Comparison of ENCODE assay signal across 9 cellular contexts in genomic region chr1:202315576-202316168, GRCh38. TPM values are rescaled to one million over a fixed set of nuclear protein-coding genes. Genes with fewer than 3 reads are reported as not detected.
DNase-seq lines count a peak whose midpoint lies in the region; ATAC-seq and TF ChIP-seq lines count a peak whose summit lies in the region.
"Had no signal": no experiment of that assay in that cellular context is flagged by ENCODE, and none has a peak within 500 bp of the region (broad histone marks: within the 10 kb centered on the region; RNA-seq: fewer than 3 reads in every experiment).

No MANE protein-coding gene starts in this region.

- intact Hi-C loops in activated CD4-positive, alpha-beta T cell treated with anti-CD3 and anti-CD28 coated beads for 36 hours (cut with DNase I, micrococcal nuclease) = loop anchor here (1.0 to 2.0 kb wide), 4 partner anchors 41 to 131 kb away; partner anchors contain the start of gene LGR6 (in 2 of the 2)

- CTCF ChIA-PET in activated CD4-positive, alpha-beta T cell treated with anti-CD3 and anti-CD28 coated beads for 36 hours (lab: Charles Lee) = interaction anchor here (0.6 to 4.5 kb wide), 28 partner anchors 8 to 1838 kb away, joined by 3 to 45 read pairs (median 3); partner anchors contain the start of genes LGR6, PTPN7 and UBE2T

- no peaks in the 10 kb centered on the region for H3K9me3 Mint-ChIP-seq in activated CD4-positive, alpha-beta T cell treated with anti-CD3 and anti-CD28 coated beads for 36 hours (ENCODE audit: low read depth)
- H3K9me3 Mint-ChIP-seq in chondrocyte (ENCODE audit: low read depth) = no peaks in the 10 kb centered on the region
- H3K9me3 Mint-ChIP-seq: IgD-negative memory B cell had no signal

- DNase-seq in COR-L47 (lab: John Stamatoyannopoulos, UW) (peak; percentile 78), NCI-H460 (ENCODE audit: extremely low read depth, low read depth) (peak; percentile 74), chondrocyte (ENCODE audit: low spot score) (no peak), left lobe of liver (ENCODE audit: low spot score) (peak; percentile 77)
- DNase-seq in activated CD4-positive, alpha-beta T cell treated with anti-CD3 and anti-CD28 coated beads for 36 hours = peak; percentile 87
- DNase-seq in stimulated activated CD4-positive, alpha-beta T cell treated with anti-CD3 and anti-CD28 coated beads, Interleukin-4, amount 100 ng/mL, for 4 hours = peak; percentile 62 to 67

- ATAC-seq in HG02642 (IDR thresholded peaks at IDR 0.05; ENCODE audit: poor library complexity, unreplicated experiment) (peak; percentile 75), left lobe of liver (peak; percentile 97), GM21526 (IDR thresholded peaks at IDR 0.05; ENCODE audit: low FRiP score, unreplicated experiment) (no peak)
- peak; percentile 87 for ATAC-seq in activated CD4-positive, alpha-beta T cell treated with anti-CD3 and anti-CD28 coated beads for 36 hours

- POLR2A ChIA-PET in activated CD4-positive, alpha-beta T cell treated with anti-CD3 and anti-CD28 coated beads for 36 hours (lab: Charles Lee) = interaction anchor here (0.5 kb wide), 1 partner anchor 18 kb away, joined by 4 read pairs; no protein-coding TSS in a partner anchor

- no peak overlapping the region for H3K27ac Mint-ChIP-seq in activated CD4-positive, alpha-beta T cell treated with anti-CD3 and anti-CD28 coated beads for 36 hours
- no peak overlapping the region for H3K27ac Mint-ChIP-seq in chondrocyte (ENCODE audit: unreplicated experiment)
- H3K27ac Mint-ChIP-seq: IgD-negative memory B cell had no signal

- H3K4me3 Mint-ChIP-seq in activated CD4-positive, alpha-beta T cell treated with anti-CD3 and anti-CD28 coated beads for 36 hours = no peak overlapping the region
- H3K4me3 Mint-ChIP-seq in chondrocyte (ENCODE audit: unreplicated experiment) = no peak overlapping the region
- H3K4me3 Mint-ChIP-seq: IgD-negative memory B cell had no signal

- peaks cover 3% of the 10 kb centered on the region for H3K27me3 Mint-ChIP-seq in activated CD4-positive, alpha-beta T cell treated with anti-CD3 and anti-CD28 coated beads for 36 hours
- H3K27me3 Mint-ChIP-seq in chondrocyte (ENCODE audit: low read depth) = peaks cover 2% of the 10 kb centered on the region

- no peaks in the 10 kb centered on the region for H3K36me3 Mint-ChIP-seq in activated CD4-positive, alpha-beta T cell treated with anti-CD3 and anti-CD28 coated beads for 36 hours (ENCODE audit: low read depth)
- H3K36me3 Mint-ChIP-seq in chondrocyte (ENCODE audit: low read depth) = no peaks in the 10 kb centered on the region
- H3K36me3 Mint-ChIP-seq: IgD-negative memory B cell had no signal

- TF ChIP-seq CTCF in chondrocyte (IDR thresholded peaks at IDR 0.05) = peak; percentile 98

- peaks cover 5% of the 10 kb centered on the region for H3K4me1 Mint-ChIP-seq in activated CD4-positive, alpha-beta T cell treated with anti-CD3 and anti-CD28 coated beads for 36 hours
- H3K4me1 Mint-ChIP-seq in chondrocyte (ENCODE audit: low read depth) = peaks cover 15% of the 10 kb centered on the region
- H3K4me1 Mint-ChIP-seq: IgD-negative memory B cell had no signal

RNA-seq across cellular contexts. Expression of gene UBE2T, which starts 26.1 kb away (rescaled TPM):
- total RNA-seq in NCI-H460 (2014; rRNA removed; shearing (Covaris generic)) = 125 and 129 TPM in 2 replicates
- polyA plus RNA-seq in NCI-H460 (2014; cell fraction: nucleus; rRNA removed) = 240 and 285 TPM in 2 replicates
- 100 to 1,000 TPM; 101 to 116 TPM for total RNA-seq in activated CD4-positive, alpha-beta T cell treated with anti-CD3 and anti-CD28 coated beads for 36 hours
- 8.7 to 13.0 TPM (median 8.9 TPM) in 3 replicates for total RNA-seq in chondrocyte
- 1.1 TPM for total RNA-seq in left lobe of liver

RNA-seq across cellular contexts. Expression of gene PPP1R12B, which starts 32.8 kb away (rescaled TPM):
- total RNA-seq in NCI-H460 (2014; rRNA removed; shearing (Covaris generic)) = 16.4 and 16.6 TPM in 2 replicates
- polyA plus RNA-seq in NCI-H460 (2014; cell fraction: nucleus; rRNA removed) = 11.4 and 61.6 TPM in 2 replicates
- 10 to 100 TPM; 10.3 to 13.2 TPM for total RNA-seq in activated CD4-positive, alpha-beta T cell treated with anti-CD3 and anti-CD28 coated beads for 36 hours
- total RNA-seq in chondrocyte (18.0 to 22.7 TPM (median 18.2 TPM) in 3 replicates), left lobe of liver (14.6 TPM)
